9 cellular contexts compared by ENCODE assay signal in genomic region chr4:7254736-7255487, GRCh38.
DNase-seq lines count a peak whose midpoint lies in the region; ATAC-seq and TF ChIP-seq lines count a peak whose summit lies in the region.
"Had no signal": no experiment of that assay in that cellular context is flagged by ENCODE, and none has a peak within 500 bp of the region (broad histone marks: within the 10 kb centered on the region; RNA-seq: fewer than 3 reads in every experiment).

No MANE protein-coding gene starts in this region.

- no peak overlapping the region for H3K4me3 Mint-ChIP-seq in natural killer cell

- no peaks in the 10 kb centered on the region for H3K9me3 Mint-ChIP-seq in natural killer cell

- H3K4me3 ChIP-seq in brain microvascular endothelial cell (ENCODE audit: low read depth, low read length) (no peak overlapping the region), sigmoid colon (no peak overlapping the region), vagina (no peak overlapping the region)

- peak; percentile 88 for ATAC-seq in GM19328 (IDR thresholded peaks at IDR 0.05; ENCODE audit: unreplicated experiment)
- ATAC-seq in HG03064 (IDR thresholded peaks at IDR 0.05; ENCODE audit: low read depth, unreplicated experiment), result peak; percentile 95
- ATAC-seq in natural killer cell, result no peak
- ATAC-seq: PC-3 had no signal

- WGBS in sigmoid colon, 2 donors, result 79 to 83% methylated on average over 17 of the region's 17 CpGs

- TF ChIP-seq EP300 in sigmoid colon (IDR thresholded peaks at IDR 0.05), result no peak

- H3K9me3 ChIP-seq in sigmoid colon, result no peaks in the 10 kb centered on the region
- no peaks in the 10 kb centered on the region for H3K9me3 ChIP-seq in vagina

- intact Hi-C loops in sigmoid colon (cut with DNase I) (loop anchor here (5.0 kb wide), 1 partner anchor 63 kb away; the partner anchor contains the start of gene SORCS2), natural killer cell (cut with micrococcal nuclease) (no loop called here), vagina (cut with DNase I) (no loop called here)

- in situ Hi-C loops in brain microvascular endothelial cell (cut with HindIII; ENCODE audit: low pct_ligation_motif_present, low sequenced_read_pairs), result no loop called here

- no peaks in the 10 kb centered on the region for H3K36me3 ChIP-seq in brain microvascular endothelial cell (replicated peaks)
- no peaks in the 10 kb centered on the region for H3K36me3 ChIP-seq in sigmoid colon
- H3K36me3 ChIP-seq in vagina, result no peaks in the 10 kb centered on the region

- H3K4me1 ChIP-seq in sigmoid colon, result peaks cover 0 to 42% (median 31%) of the 10 kb centered on the region in 4 donors
- H3K4me1 ChIP-seq in vagina, result peaks cover 2% of the 10 kb centered on the region

- no peaks in the 10 kb centered on the region for H3K4me1 Mint-ChIP-seq in natural killer cell

- no peak overlapping the region for H3K27ac ChIP-seq in brain microvascular endothelial cell
- no peak overlapping the region for H3K27ac ChIP-seq in sigmoid colon
- H3K27ac ChIP-seq in vagina, result no peak overlapping the region

- DNase-seq in GM10266 (ENCODE audit: extremely low spot score) (peak; percentile 60), brain microvascular endothelial cell (peak; percentile 60), inferior parietal cortex (ENCODE audit: extremely low spot score) (no peak), sigmoid colon (no peak), natural killer cell (no peak), vagina (ENCODE audit: extremely low spot score in 2 of 2) (no peak)
- DNase-seq: PC-3 had no signal

- TF ChIP-seq CTCF in GM10266 (IDR thresholded peaks at IDR 0.05; ENCODE audit: control insufficient read depth, insufficient read depth, low read depth, missing control alignments) (no peak), brain microvascular endothelial cell (IDR thresholded peaks at IDR 0.05; ENCODE audit: low read depth, low read length, missing control alignments) (no peak), sigmoid colon (IDR thresholded peaks at IDR 0.05) (no peak), natural killer cell (IDR thresholded peaks at IDR 0.05) (no peak), vagina (IDR thresholded peaks at IDR 0.05) (no peak)

- H3K27me3 Mint-ChIP-seq in natural killer cell (ENCODE audit: low read depth in 2 of 2), result peaks cover 27 to 39% of the 10 kb centered on the region in 2 donors

- H3K36me3 Mint-ChIP-seq in natural killer cell, result no peaks in the 10 kb centered on the region

- no peak overlapping the region for H3K27ac Mint-ChIP-seq in natural killer cell

- H3K27me3 ChIP-seq in brain microvascular endothelial cell (replicated peaks) (no peaks in the 10 kb centered on the region), sigmoid colon (no peaks in the 10 kb centered on the region), vagina (no peaks in the 10 kb centered on the region)

- no peak for TF ChIP-seq POLR2A in sigmoid colon (IDR thresholded peaks at IDR 0.05)
- TF ChIP-seq POLR2A in vagina (IDR thresholded peaks at IDR 0.05), result no peak

Comparison
In these comparisons a context has a peak if more than half of its experiments do, and no peak if none do; other contexts are left out.
1. DNase-seq: peak in GM10266 (single experiment) and brain microvascular endothelial cell (single experiment); none in inferior parietal cortex (single experiment), sigmoid colon (single experiment), natural killer cell (single experiment) and vagina (0 of 2).
2. ATAC-seq: peak in GM19328 (single experiment) and HG03064 (single experiment); none in natural killer cell (0 of 3).